ENCODE assay signal across 27 cellular contexts in genomic region chr20:43416591-43417228, GRCh38.
"Had no signal": no experiment of that assay in that cellular context is flagged by ENCODE, and none has a peak within 500 bp of the region (broad histone marks: within the 10 kb centered on the region; RNA-seq: fewer than 3 reads in every experiment).

No MANE protein-coding gene starts in this region.

- DNase-seq: activated CD4-positive, alpha-beta memory T cell treated with anti-CD3 and anti-CD28 coated beads for 36 hours; activated CD4-positive, alpha-beta T cell treated with anti-CD3 and anti-CD28 coated beads for 36 hours; activated CD4-positive, alpha-beta T cell treated with anti-CD3 and anti-CD28 coated beads, Interleukin-2, amount 10 ng/mL, durations not matched to agents 24 days and 14 days; activated CD4-positive, CD25-positive, alpha-beta regulatory T cell; activated CD4-positive, CD25-positive, alpha-beta regulatory T cell treated with anti-CD3 and anti-CD28 coated beads, Interleukin-2, amount 50 U/mL, for 72 hours; activated CD8-positive, alpha-beta memory T cell treated with anti-CD3 and anti-CD28 coated beads, Interleukin-2, amount 50 U/mL, for 48 hours; activated effector memory CD4-positive, alpha-beta T cell treated with Interleukin-2 at 50 U/mL for 16 hours; activated gamma-delta T cell treated with Interleukin-2 at 50 U/mL for 16 hours; activated naive CD4-positive, alpha-beta T cell treated with anti-CD3 and anti-CD28 coated beads, Interleukin-2, amount 50 U/mL, for 16 hours; activated naive CD4-positive, alpha-beta T cell treated with Interleukin-2 at 50 U/mL for 16 hours; activated T-cell treated with anti-CD3 and anti-CD28 coated beads, Interleukin-2, amount 50 U/mL, for 4 hours; amniotic stem cell; anterior cingulate cortex; body of pancreas; caudate nucleus; cortex of kidney; dermis blood vessel endothelial cell; effector CD4-positive, alpha-beta T cell; effector memory CD8-positive, alpha-beta T cell; erythroblast; esophagus squamous epithelium; foreskin melanocyte; heart right ventricle; T-helper 2 cell had no signal

- FAIRE-seq: colon had no signal

- ATAC-seq: activated CD4-positive, alpha-beta T cell treated with anti-CD3 and anti-CD28 coated beads for 36 hours; activated T-cell treated with anti-CD3 and anti-CD28 coated beads, Interleukin-2, amount 50 U/mL, for 4 hours; activated T-helper 17 cell treated with anti-CD3 and anti-CD28 coated beads, Interleukin-2, amount 50 U/mL, for 72 hours; body of pancreas; effector memory CD8-positive, alpha-beta T cell; gastroesophageal sphincter; heart right ventricle had no signal

- H3K36me3 ChIP-seq: esophagus squamous epithelium, gastroesophageal sphincter, heart right ventricle had no signal

- H3K4me3 ChIP-seq: body of pancreas, esophagus squamous epithelium, gastroesophageal sphincter, heart right ventricle had no signal

- H3K27me3 ChIP-seq: body of pancreas, heart right ventricle had no signal

- H3K4me1 ChIP-seq: body of pancreas, esophagus squamous epithelium, gastroesophageal sphincter, heart right ventricle had no signal

- H3K27ac ChIP-seq: body of pancreas, esophagus squamous epithelium, gastroesophageal sphincter, heart right ventricle had no signal
